In genomic region chr4:169152899-169153298, GRCh38 we compare ENCODE assay signal across 1 cellular context.
TF ChIP-seq lines count a peak whose summit lies in the region.

No MANE protein-coding gene starts in this region.

TF ChIP-seq in GM23338, 12 proteins besides CTCF, POLR2A, EP300 and RAD21 (continued from another document):
- TF ChIP-seq REST (IDR thresholded peaks at IDR 0.05; ENCODE audit: unreplicated experiment) (no peak), ZNF462 (CRISPR knock-in tag; IDR thresholded peaks at IDR 0.05) (no peak), ETS1 (IDR thresholded peaks at IDR 0.05) (no peak), ZNF114 (CRISPR knock-in tag; IDR thresholded peaks at IDR 0.05) (no peak), POLR2AphosphoS5 (IDR thresholded peaks at IDR 0.05; ENCODE audit: low read depth) (no peak), NANOG (IDR thresholded peaks at IDR 0.05; ENCODE audit: borderline replicate concordance) (no peak), JUNB (IDR thresholded peaks at IDR 0.05; ENCODE audit: unreplicated experiment) (no peak), CREB1 (CRISPR knock-in tag; IDR thresholded peaks at IDR 0.05; ENCODE audit: low read depth) (no peak), STAT1 (IDR thresholded peaks at IDR 0.05; ENCODE audit: unreplicated experiment) (no peak), EZH2 (IDR thresholded peaks at IDR 0.05; ENCODE audit: low read depth, unreplicated experiment) (no peak)
TF ChIP-seq in GM23338: peak in this region for 0.
